8 cellular contexts compared by ENCODE assay signal in genomic region chr15:90101969-90102890, GRCh38. TPM values are rescaled to one million over a fixed set of nuclear protein-coding genes. Genes with fewer than 3 reads are reported as not detected.
DNase-seq lines count a peak whose midpoint lies in the region; ATAC-seq and TF ChIP-seq lines count a peak whose summit lies in the region.

Gene IDH2 (minus strand): TSS chr15:90102468. CDS start chr15:90102390, 78 bp downstream.

- in situ Hi-C loops in ACHN (cut with HindIII; ENCODE audit: low pct_ligation_motif_present, low pct_unique_long_range_greater_than_20kb, low sequenced_read_pairs): no loop called here

- H3K4me3 ChIP-seq in spleen: peak within 1 kb of the TSS; percentile 85 to 98 (median 92)

- intact Hi-C loops in spleen (cut with DNase I; ENCODE audit: low total_unique reads): no loop called here

- 0% methylated on average over 2 to 104 of the region's 104 CpGs for WGBS in spleen, 5 donors

- H3K36me3 ChIP-seq in spleen: no peaks in the 10 kb centered on the region

- no peaks in the 10 kb centered on the region for H3K9me3 ChIP-seq in spleen

- H3K27me3 ChIP-seq in spleen (replicated peaks in 1 of 7): no peaks in the 10 kb centered on the region

- H3K4me1 ChIP-seq in spleen: peaks cover 31 to 58% (median 51%) of the 10 kb centered on the region in 6 donors

- no peak for TF ChIP-seq POLR2A in spleen (IDR thresholded peaks at IDR 0.05)

- DNase-seq in ACHN (peak; percentile 84), NCI-H2227 (lab: John Stamatoyannopoulos, UW; ENCODE audit: unreplicated experiment) (peak; percentile 85), cerebellar cortex (ENCODE audit: low spot score) (peak; percentile 76), islet precursor cell (peak; percentile 92), spleen (peak; percentile 96)
- DNase-seq in activated CD4-positive, CD25-positive, alpha-beta regulatory T cell (lab: John Stamatoyannopoulos, UW): peak; percentile 32 to 54 (median 49)

- H3K27ac ChIP-seq in spleen: peak within 1 kb of the TSS; percentile 85 to 96 (median 94)

- ATAC-seq in GM18511 (IDR thresholded peaks at IDR 0.05; ENCODE audit: unreplicated experiment) (peak; percentile 69), HG02981 (IDR thresholded peaks at IDR 0.05; ENCODE audit: unreplicated experiment) (peak; percentile 58)

- TF ChIP-seq CTCF in spleen (IDR thresholded peaks at IDR 0.05 in 8 of 11, conservative IDR thresholded peaks at IDR 0.05 in 3 of 11): peak in 3 of 11 experiments; percentile 5 to 25 (median 7)

RNA-seq across cellular contexts. Expression of gene IDH2, which starts in this region (rescaled TPM):
- 10 to 100 TPM; 42.8 to 70.9 (median 52.5) TPM for total RNA-seq in spleen
- 10 to 100 TPM; 36.4 to 57.8 (median 53.5) TPM for polyA plus RNA-seq in spleen

Comparison
In these comparisons a context has a peak if more than half of its experiments do, and no peak if none do; other contexts are left out.
1. Peak in every context shown above with its lines: DNase-seq, ATAC-seq, H3K4me3 ChIP-seq and H3K27ac ChIP-seq.